10 cellular contexts compared by ENCODE assay signal in genomic region chr7:47572939-47573757, GRCh38. TPM values are rescaled to one million over a fixed set of nuclear protein-coding genes. Genes with fewer than 3 reads are reported as not detected.
DNase-seq lines count a peak whose midpoint lies in the region; ATAC-seq and TF ChIP-seq lines count a peak whose summit lies in the region.
"Had no signal": no experiment of that assay in that cellular context is flagged by ENCODE, and none has a peak within 500 bp of the region (broad histone marks: within the 10 kb centered on the region; RNA-seq: fewer than 3 reads in every experiment).

No MANE protein-coding gene starts in this region.

- H2BK5ac ChIP-seq in H9 (ENCODE audit: insufficient read length, low read length), result no peak overlapping the region

- no peak overlapping the region for H3K27ac ChIP-seq in H9 (ENCODE audit: insufficient read length, low read depth, low read length)
- H3K27ac ChIP-seq in body of pancreas, result peak overlapping the region; percentile 80 to 95 (median 92)
- peak overlapping the region; percentile 81 to 86 for H3K27ac ChIP-seq in liver (ENCODE audit: low read depth in 1 of 2, low read length in 2 of 2)
- peak overlapping the region; percentile 68 for H3K27ac ChIP-seq in smooth muscle cell (ENCODE audit: low read depth)

- no peak for TF ChIP-seq POLR2A in body of pancreas (IDR thresholded peaks at IDR 0.05)

- H4K20me1 ChIP-seq in H9 (ENCODE audit: control insufficient read depth, insufficient read depth, insufficient read length), result no peaks in the 10 kb centered on the region
- H4K20me1 ChIP-seq in smooth muscle cell (ENCODE audit: low read depth), result no peaks in the 10 kb centered on the region

- H2BK15ac ChIP-seq in H9 (ENCODE audit: low read depth, low read length), result no peak overlapping the region

- no peaks in the 10 kb centered on the region for H3K36me3 ChIP-seq in body of pancreas (replicated peaks in 1 of 2; ENCODE audit: insufficient read depth in 1 of 2, low read depth in 2 of 2)
- H3K36me3 ChIP-seq in liver (ENCODE audit: control insufficient read depth in 4 of 4, insufficient read depth in 3 of 4, low read depth in 1 of 4, low read length in 3 of 4), result no peaks in the 10 kb centered on the region
- H3K36me3 ChIP-seq in smooth muscle cell (ENCODE audit: low read depth), result no peaks in the 10 kb centered on the region

- H3K9me3 ChIP-seq in H9 (ENCODE audit: control insufficient read depth, low read depth, low read length) (no peaks in the 10 kb centered on the region), body of pancreas (no peaks in the 10 kb centered on the region), liver (ENCODE audit: control insufficient read depth in 4 of 4, low read length in 3 of 4) (no peaks in the 10 kb centered on the region), smooth muscle cell (replicated peaks; ENCODE audit: low read depth) (no peaks in the 10 kb centered on the region)

- intact Hi-C loops in body of pancreas (cut with DNase I), result loop anchor here (10.0 kb wide), 1 partner anchor 98 kb away; no protein-coding TSS in a partner anchor

- peaks cover 43 to 55% of the 10 kb centered on the region in 2 experiments for H3K4me1 Mint-ChIP-seq in H9

- no peak overlapping the region for H3K4ac ChIP-seq in H9 (ENCODE audit: low read depth, low read length)

- H3T11ph ChIP-seq in H9 (ENCODE audit: low read length), result no peak overlapping the region

- H3K4me1 ChIP-seq in H9 (ENCODE audit: insufficient read depth, low read length) (peaks cover 4% of the 10 kb centered on the region; the same call in 1 of the 2 replicates), body of pancreas (peaks cover 100% of the 10 kb centered on the region), liver (ENCODE audit: control insufficient read depth in 4 of 4, insufficient read depth in 4 of 4, low read length in 3 of 4) (peaks cover 36 to 84% (median 74%) of the 10 kb centered on the region in 4 donors), smooth muscle cell (ENCODE audit: low read depth) (peaks cover 26% of the 10 kb centered on the region)

- H2AK5ac ChIP-seq in H9 (ENCODE audit: insufficient read length, low read length), result no peak overlapping the region

- peaks cover 1% of the 10 kb centered on the region; the same call in 1 of the 2 replicates for H3K27me3 Mint-ChIP-seq in H9 (ENCODE audit: low read depth)

- peak; percentile 4 for ATAC-seq in body of pancreas

- peak in 1 of 2 donors; percentile 8 for TF ChIP-seq RAD21 in liver (IDR thresholded peaks at IDR 0.05)

- no peak overlapping the region for H3K56ac ChIP-seq in H9 (ENCODE audit: insufficient read length, low read depth, low read length)

- H3K14ac ChIP-seq in H9 (ENCODE audit: insufficient read depth, low read length), result no peak overlapping the region

- H3K27me3 ChIP-seq in H9 (ENCODE audit: insufficient read depth, low read length) (no peaks in the 10 kb centered on the region), body of pancreas (no peaks in the 10 kb centered on the region), liver (ENCODE audit: control insufficient read depth in 4 of 4, insufficient read depth in 4 of 4, low read length in 3 of 4) (no peaks in the 10 kb centered on the region), smooth muscle cell (ENCODE audit: low read depth) (no peaks in the 10 kb centered on the region)

- H3F3A ChIP-seq in smooth muscle cell (ENCODE audit: low read depth), result peaks cover 52% of the 10 kb centered on the region

- H3K23ac ChIP-seq in H9 (ENCODE audit: insufficient read length, low read depth, low read length), result no peak overlapping the region

- H3K18ac ChIP-seq in H9 (ENCODE audit: insufficient read length, low read depth, low read length), result no peak overlapping the region

- no peak overlapping the region for H4K91ac ChIP-seq in H9 (ENCODE audit: insufficient read length, low read depth, low read length)

- H3K4me2 ChIP-seq in H9 (ENCODE audit: insufficient read depth, insufficient read length, low read length), result no peak overlapping the region
- peak overlapping the region; percentile 80 for H3K4me2 ChIP-seq in smooth muscle cell

- no peaks in the 10 kb centered on the region for H3K79me1 ChIP-seq in H9 (ENCODE audit: insufficient read depth, low read depth, low read length, poor library complexity, severe bottlenecking)

- H4K8ac ChIP-seq in H9 (replicated peaks; ENCODE audit: insufficient read length, low read depth, low read length), result no peak overlapping the region

- H3K23me2 ChIP-seq in H9 (ENCODE audit: insufficient read length, low read depth, low read length, poor library complexity, severe bottlenecking), result no peaks in the 10 kb centered on the region

- WGBS in H9 (ENCODE audit: extremely low coverage, insufficient read length, low lambda C conversion rate), result no CpG with 5 or more reads among the region's 19 CpGs
- WGBS in body of pancreas, 2 donors, result 26 to 33% methylated on average over 15 to 19 of the region's 19 CpGs
- WGBS in liver, result 59% methylated on average over 19 of the region's 19 CpGs
- WGBS in smooth muscle cell (ENCODE audit: low lambda C conversion rate), result 65% methylated on average over 19 of the region's 19 CpGs

- no peaks in the 10 kb centered on the region for H3K9me3 Mint-ChIP-seq in H9

- DNase-seq in H9, result peak; percentile 63
- DNase-seq in body of pancreas, result peak; percentile 57 to 81 (median 72)
- DNase-seq in smooth muscle cell (lab: John Stamatoyannopoulos, UW; ENCODE audit: unreplicated experiment), result no peak
- no peak for DNase-seq in foreskin fibroblast
- DNase-seq in NCI-H2107 treated with DMSO at 0.1 percent for 48 hours (lab: John Stamatoyannopoulos, UW; ENCODE audit: unreplicated experiment), result no peak
- DNase-seq in NCI-H748 treated with DMSO at 0.1 percent for 48 hours (lab: John Stamatoyannopoulos, UW), result no peak
- no peak for DNase-seq in COLO668 (lab: John Stamatoyannopoulos, UW; ENCODE audit: unreplicated experiment)
- DNase-seq: activated CD4-positive, alpha-beta T cell treated with anti-CD3 and anti-CD28 coated beads, Interleukin-2, amount 50 U/mL, for 4 hours; stimulated activated naive CD4-positive, alpha-beta T cell had no signal

- no peak overlapping the region for H2BK12ac ChIP-seq in H9 (ENCODE audit: insufficient read length, low read depth, low read length)

- H3K36me3 Mint-ChIP-seq in H9 (ENCODE audit: insufficient read depth in 1 of 3, low read depth in 3 of 3), result no peaks in the 10 kb centered on the region; a peak in 3 of 7 replicates

- H3K4me3 ChIP-seq in body of pancreas (no peak overlapping the region), liver (ENCODE audit: low read depth in 1 of 3, low read length in 3 of 3) (no peak overlapping the region), smooth muscle cell (no peak overlapping the region), foreskin fibroblast (ENCODE audit: low read depth in 1 of 2, low read length in 2 of 2) (no peak overlapping the region)

- H4K5ac ChIP-seq in H9 (ENCODE audit: insufficient read length, low read depth, low read length), result no peak overlapping the region

- no peak overlapping the region for H3K9ac ChIP-seq in H9 (ENCODE audit: extremely low read depth, insufficient read length, low read length)
- no peak overlapping the region for H3K9ac ChIP-seq in liver (ENCODE audit: low read depth in 1 of 2, low read length in 2 of 2)
- H3K9ac ChIP-seq in smooth muscle cell (ENCODE audit: low read depth), result no peak overlapping the region

- no peak overlapping the region for H2BK20ac ChIP-seq in H9 (ENCODE audit: low read depth, low read length, poor library complexity, severe bottlenecking)

- H2AFZ ChIP-seq in H9 (ENCODE audit: low read length) (no peak overlapping the region), smooth muscle cell (ENCODE audit: low read depth) (no peak overlapping the region)

- H3K79me2 ChIP-seq in H9 (ENCODE audit: insufficient read depth, low read length) (no peaks in the 10 kb centered on the region), smooth muscle cell (ENCODE audit: low read depth) (peaks cover 71% of the 10 kb centered on the region)

- no peak overlapping the region for H3K4me3 Mint-ChIP-seq in H9

- H2BK120ac ChIP-seq in H9 (ENCODE audit: low read depth, low read length, poor library complexity, severe bottlenecking), result no peak overlapping the region

- H3K27ac Mint-ChIP-seq in H9, result peak overlapping the region in 1 of 3 experiments; percentile 72; a peak in 2 of 7 replicates

- TF ChIP-seq CTCF in H9 (conservative IDR thresholded peaks at IDR 0.05) (no peak), body of pancreas (IDR thresholded peaks at IDR 0.05) (peak in 2 of 7 experiments; percentile 10 to 25), liver (IDR thresholded peaks at IDR 0.05; ENCODE audit: low read depth, low read length, missing input control) (no peak), smooth muscle cell (IDR thresholded peaks at IDR 0.05; ENCODE audit: borderline replicate concordance, insufficient read depth, poor library complexity, severe bottlenecking) (no peak), foreskin fibroblast (IDR thresholded peaks at IDR 0.05; ENCODE audit: low read depth, low read length) (no peak)

TF ChIP-seq in liver, 16 proteins besides CTCF, POLR2A, EP300 and RAD21 (continues in another document):
- TF ChIP-seq ZBTB33 (IDR thresholded peaks at IDR 0.05) (no peak), SP1 (IDR thresholded peaks at IDR 0.05) (peak; percentile 14), EGR1 (IDR thresholded peaks at IDR 0.05; ENCODE audit: low read depth in 2 of 2) (no peak), HNF4A (conservative IDR thresholded peaks at IDR 0.05) (no peak), RXRA (IDR thresholded peaks at IDR 0.05) (no peak), MAX (IDR thresholded peaks at IDR 0.05) (peak; percentile 30)

RNA-seq across cellular contexts. Expression of gene TNS3, which starts 8.8 kb away (rescaled TPM):
- 9.2 and 9.5 TPM in 2 replicates for total RNA-seq in H9 (2021)
- total RNA-seq in body of pancreas, result 100 to 1,000 TPM; 100 to 265 TPM
- total RNA-seq in liver, result 100 to 1,000 TPM in 1 of 2 donors, 10 to 100 TPM in 1; 27.8 to 100 TPM
- 10 to 100 TPM; 16.8 to 31.2 TPM for polyA plus RNA-seq in liver
- total RNA-seq in smooth muscle cell, result 46.6 and 50.5 TPM in 2 replicates
- polyA plus RNA-seq in smooth muscle cell, result 27.5 and 32.6 TPM in 2 replicates

Comparison
In these comparisons a context has a peak if more than half of its experiments do, and no peak if none do; other contexts are left out.
1. DNase-seq: peak in H9 (single experiment) and body of pancreas (4 of 4); none in smooth muscle cell (single experiment), foreskin fibroblast (0 of 2), NCI-H2107 treated with DMSO at 0.1 percent for 48 hours (single experiment), NCI-H748 treated with DMSO at 0.1 percent for 48 hours (single experiment) and COLO668 (single experiment).